ENCODE assay signal across 19 cellular contexts in genomic region chr1:201312298-201312697, GRCh38. TPM values are rescaled to one million over a fixed set of nuclear protein-coding genes. Genes with fewer than 3 reads are reported as not detected.
"Had no signal": no experiment of that assay in that cellular context is flagged by ENCODE, and none has a peak within 500 bp of the region (broad histone marks: within the 10 kb centered on the region; RNA-seq: fewer than 3 reads in every experiment).

No MANE protein-coding gene starts in this region.

- DNase-seq: activated B cell treated with CpG ODN at 0.5 μM for 24 hours; activated CD4-positive, alpha-beta T cell treated with anti-CD3 and anti-CD28 coated beads, Interleukin-2, amount 50 U/mL, for 1 hour; activated effector memory CD4-positive, alpha-beta T cell treated with anti-CD3 and anti-CD28 coated beads, Interleukin-2, amount 50 U/mL, for 16 hours; activated T-cell treated with anti-CD3 and anti-CD28 coated beads, Interleukin-2, amount 50 U/mL, for 24 hours; amygdala; cerebellar nuclear complex; effector memory CD8-positive, alpha-beta T cell; foreskin fibroblast; islet precursor cell; left ventricle myocardium superior; small intestine; substantia nigra; upper lobe of left lung had no signal

- H3K9me3 ChIP-seq: heart left ventricle, upper lobe of left lung had no signal

- H3K4me3 Mint-ChIP-seq: activated B cell treated with CpG ODN at 0.5 μM for 24 hours; activated naive CD8-positive, alpha-beta T cell; activated T-cell treated with anti-CD3 and anti-CD28 coated beads, Interleukin-2, amount 50 U/mL, for 24 hours; brain; dendritic cell treated with granulocyte-macrophage colony-stimulating factor and Interleukin-4, amounts not matched to agents 40 ng/mL and 50 ng/mL, for 4 days; effector memory CD8-positive, alpha-beta T cell; stimulated activated memory B cell treated with anti-CD40 and anti-IgM and Interleukin-4, amounts not matched to agents 10 μg/mL and 1 μg/mL and 100 μg/mL, for 72 hours had no signal

- H3K36me3 Mint-ChIP-seq: activated naive CD8-positive, alpha-beta T cell; brain; stimulated activated memory B cell treated with anti-CD40 and anti-IgM and Interleukin-4, amounts not matched to agents 10 μg/mL and 1 μg/mL and 100 μg/mL, for 72 hours had no signal

- H3K27me3 ChIP-seq: upper lobe of left lung had no signal

- H3K9me3 Mint-ChIP-seq: activated B cell treated with CpG ODN at 0.5 μM for 24 hours; activated T-cell treated with anti-CD3 and anti-CD28 coated beads, Interleukin-2, amount 50 U/mL, for 24 hours; dendritic cell treated with granulocyte-macrophage colony-stimulating factor and Interleukin-4, amounts not matched to agents 40 ng/mL and 50 ng/mL, for 4 days; effector memory CD8-positive, alpha-beta T cell had no signal

- H3K4me3 ChIP-seq: heart left ventricle, upper lobe of left lung had no signal

- H3K4me1 Mint-ChIP-seq: activated B cell treated with CpG ODN at 0.5 μM for 24 hours; stimulated activated memory B cell treated with anti-CD40 and anti-IgM and Interleukin-4, amounts not matched to agents 10 μg/mL and 1 μg/mL and 100 μg/mL, for 72 hours had no signal

- H3K27ac Mint-ChIP-seq: activated B cell treated with CpG ODN at 0.5 μM for 24 hours; activated naive CD8-positive, alpha-beta T cell; activated T-cell treated with anti-CD3 and anti-CD28 coated beads, Interleukin-2, amount 50 U/mL, for 24 hours; dendritic cell treated with granulocyte-macrophage colony-stimulating factor and Interleukin-4, amounts not matched to agents 40 ng/mL and 50 ng/mL, for 4 days; effector memory CD8-positive, alpha-beta T cell; stimulated activated memory B cell treated with anti-CD40 and anti-IgM and Interleukin-4, amounts not matched to agents 10 μg/mL and 1 μg/mL and 100 μg/mL, for 72 hours had no signal

- H3K36me3 ChIP-seq: heart left ventricle, upper lobe of left lung had no signal

- ATAC-seq: effector memory CD8-positive, alpha-beta T cell; heart left ventricle; left ventricle myocardium superior; stimulated activated memory B cell treated with anti-CD40 and anti-IgM and Interleukin-4, amounts not matched to agents 10 μg/mL and 1 μg/mL and 100 μg/mL, for 72 hours had no signal

RNA-seq across cellular contexts. Expression of gene PKP1, which starts 29.0 kb away (rescaled TPM):
- total RNA-seq: activated B cell treated with CpG ODN at 0.5 μM for 24 hours; T-helper 1 cell treated with Interleukin-12 subunit alpha and Interleukin-12 subunit beta and Interleukin-4 antibody, amounts not matched to agents 30 ng/mL and 1 ng/mL, for 36 hours had no signal
